Comparison of ENCODE assay signal across 1 cellular context in the genomic region with DNA sequence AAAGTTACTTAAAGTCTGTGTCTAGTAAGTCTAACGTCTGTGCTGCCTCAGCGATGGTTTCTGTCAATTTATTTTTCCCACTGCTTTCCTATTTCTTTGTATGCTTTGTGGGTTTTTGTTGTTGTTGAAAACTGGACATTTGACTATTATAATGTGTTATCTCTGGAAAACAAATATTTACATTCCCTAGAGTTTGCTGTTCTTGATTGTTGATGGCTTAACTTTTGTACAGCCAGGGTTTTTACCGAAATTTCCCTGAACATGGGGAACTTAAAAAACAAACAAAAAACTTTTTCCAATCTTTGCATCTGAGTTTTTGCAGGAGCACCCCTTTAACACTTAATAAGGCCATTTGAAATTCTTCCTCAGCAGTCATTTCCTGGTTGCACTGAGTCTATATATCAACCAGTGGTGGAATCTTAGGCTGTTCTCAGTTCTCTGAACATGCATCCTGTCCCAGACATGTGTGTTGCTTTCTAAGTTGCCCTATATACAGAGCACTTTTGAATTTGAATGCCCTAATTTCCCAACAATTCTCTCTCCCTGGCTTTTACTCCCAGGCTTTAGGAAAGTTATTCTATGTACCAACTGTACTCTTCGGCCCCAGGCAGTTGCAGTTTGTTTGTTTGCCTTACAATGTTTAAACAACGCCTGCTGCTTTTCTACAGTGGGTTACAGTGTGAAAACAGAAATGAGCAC.
TF ChIP-seq lines count a peak whose summit lies in the region.

No MANE protein-coding gene starts in this region.

TF ChIP-seq in GM12878, 131 proteins besides CTCF, POLR2A, EP300 and RAD21:
- TF ChIP-seq ZSCAN29 (IDR thresholded peaks at IDR 0.05), result no peak
- no peak for TF ChIP-seq TCF3 (IDR thresholded peaks at IDR 0.05; ENCODE audit: borderline replicate concordance, insufficient read depth, low read depth, low read length)
- TF ChIP-seq CREB1 (IDR thresholded peaks at IDR 0.05; ENCODE audit: low read depth), result no peak
- no peak for TF ChIP-seq KAT2A (conservative IDR thresholded peaks at IDR 0.05; ENCODE audit: control insufficient read depth, low read depth, low read length)
- no peak for TF ChIP-seq HDAC6 (IDR thresholded peaks at IDR 0.05; ENCODE audit: unreplicated experiment)
- no peak for TF ChIP-seq RUNX3 (IDR thresholded peaks at IDR 0.05; ENCODE audit: low read length)
- no peak for TF ChIP-seq STAT1 (conservative IDR thresholded peaks at IDR 0.05)
- no peak for TF ChIP-seq ESRRA (IDR thresholded peaks at IDR 0.05; ENCODE audit: low read length)
- TF ChIP-seq, protein P1, sequence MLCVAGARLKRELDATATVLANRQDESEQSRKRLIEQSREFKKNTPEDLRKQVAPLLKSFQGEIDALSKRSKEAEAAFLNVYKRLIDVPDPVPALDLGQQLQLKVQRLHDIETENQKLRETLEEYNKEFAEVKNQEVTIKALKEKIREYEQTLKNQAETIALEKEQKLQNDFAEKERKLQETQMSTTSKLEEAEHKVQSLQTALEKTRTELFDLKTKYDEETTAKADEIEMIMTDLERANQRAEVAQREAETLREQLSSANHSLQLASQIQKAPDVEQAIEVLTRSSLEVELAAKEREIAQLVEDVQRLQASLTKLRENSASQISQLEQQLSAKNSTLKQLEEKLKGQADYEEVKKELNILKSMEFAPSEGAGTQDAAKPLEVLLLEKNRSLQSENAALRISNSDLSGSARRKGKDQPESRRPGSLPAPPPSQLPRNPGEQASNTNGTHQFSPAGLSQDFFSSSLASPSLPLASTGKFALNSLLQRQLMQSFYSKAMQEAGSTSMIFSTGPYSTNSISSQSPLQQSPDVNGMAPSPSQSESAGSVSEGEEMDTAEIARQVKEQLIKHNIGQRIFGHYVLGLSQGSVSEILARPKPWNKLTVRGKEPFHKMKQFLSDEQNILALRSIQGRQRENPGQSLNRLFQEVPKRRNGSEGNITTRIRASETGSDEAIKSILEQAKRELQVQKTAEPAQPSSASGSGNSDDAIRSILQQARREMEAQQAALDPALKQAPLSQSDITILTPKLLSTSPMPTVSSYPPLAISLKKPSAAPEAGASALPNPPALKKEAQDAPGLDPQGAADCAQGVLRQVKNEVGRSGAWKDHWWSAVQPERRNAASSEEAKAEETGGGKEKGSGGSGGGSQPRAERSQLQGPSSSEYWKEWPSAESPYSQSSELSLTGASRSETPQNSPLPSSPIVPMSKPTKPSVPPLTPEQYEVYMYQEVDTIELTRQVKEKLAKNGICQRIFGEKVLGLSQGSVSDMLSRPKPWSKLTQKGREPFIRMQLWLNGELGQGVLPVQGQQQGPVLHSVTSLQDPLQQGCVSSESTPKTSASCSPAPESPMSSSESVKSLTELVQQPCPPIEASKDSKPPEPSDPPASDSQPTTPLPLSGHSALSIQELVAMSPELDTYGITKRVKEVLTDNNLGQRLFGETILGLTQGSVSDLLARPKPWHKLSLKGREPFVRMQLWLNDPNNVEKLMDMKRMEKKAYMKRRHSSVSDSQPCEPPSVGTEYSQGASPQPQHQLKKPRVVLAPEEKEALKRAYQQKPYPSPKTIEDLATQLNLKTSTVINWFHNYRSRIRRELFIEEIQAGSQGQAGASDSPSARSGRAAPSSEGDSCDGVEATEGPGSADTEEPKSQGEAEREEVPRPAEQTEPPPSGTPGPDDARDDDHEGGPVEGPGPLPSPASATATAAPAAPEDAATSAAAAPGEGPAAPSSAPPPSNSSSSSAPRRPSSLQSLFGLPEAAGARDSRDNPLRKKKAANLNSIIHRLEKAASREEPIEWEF (IDR thresholded peaks at IDR 0.05; ENCODE audit: insufficient replicate concordance, low read depth, low read length), result no peak
- TF ChIP-seq ZNF207 (IDR thresholded peaks at IDR 0.05; ENCODE audit: borderline replicate concordance), result no peak
- TF ChIP-seq, protein P2, sequence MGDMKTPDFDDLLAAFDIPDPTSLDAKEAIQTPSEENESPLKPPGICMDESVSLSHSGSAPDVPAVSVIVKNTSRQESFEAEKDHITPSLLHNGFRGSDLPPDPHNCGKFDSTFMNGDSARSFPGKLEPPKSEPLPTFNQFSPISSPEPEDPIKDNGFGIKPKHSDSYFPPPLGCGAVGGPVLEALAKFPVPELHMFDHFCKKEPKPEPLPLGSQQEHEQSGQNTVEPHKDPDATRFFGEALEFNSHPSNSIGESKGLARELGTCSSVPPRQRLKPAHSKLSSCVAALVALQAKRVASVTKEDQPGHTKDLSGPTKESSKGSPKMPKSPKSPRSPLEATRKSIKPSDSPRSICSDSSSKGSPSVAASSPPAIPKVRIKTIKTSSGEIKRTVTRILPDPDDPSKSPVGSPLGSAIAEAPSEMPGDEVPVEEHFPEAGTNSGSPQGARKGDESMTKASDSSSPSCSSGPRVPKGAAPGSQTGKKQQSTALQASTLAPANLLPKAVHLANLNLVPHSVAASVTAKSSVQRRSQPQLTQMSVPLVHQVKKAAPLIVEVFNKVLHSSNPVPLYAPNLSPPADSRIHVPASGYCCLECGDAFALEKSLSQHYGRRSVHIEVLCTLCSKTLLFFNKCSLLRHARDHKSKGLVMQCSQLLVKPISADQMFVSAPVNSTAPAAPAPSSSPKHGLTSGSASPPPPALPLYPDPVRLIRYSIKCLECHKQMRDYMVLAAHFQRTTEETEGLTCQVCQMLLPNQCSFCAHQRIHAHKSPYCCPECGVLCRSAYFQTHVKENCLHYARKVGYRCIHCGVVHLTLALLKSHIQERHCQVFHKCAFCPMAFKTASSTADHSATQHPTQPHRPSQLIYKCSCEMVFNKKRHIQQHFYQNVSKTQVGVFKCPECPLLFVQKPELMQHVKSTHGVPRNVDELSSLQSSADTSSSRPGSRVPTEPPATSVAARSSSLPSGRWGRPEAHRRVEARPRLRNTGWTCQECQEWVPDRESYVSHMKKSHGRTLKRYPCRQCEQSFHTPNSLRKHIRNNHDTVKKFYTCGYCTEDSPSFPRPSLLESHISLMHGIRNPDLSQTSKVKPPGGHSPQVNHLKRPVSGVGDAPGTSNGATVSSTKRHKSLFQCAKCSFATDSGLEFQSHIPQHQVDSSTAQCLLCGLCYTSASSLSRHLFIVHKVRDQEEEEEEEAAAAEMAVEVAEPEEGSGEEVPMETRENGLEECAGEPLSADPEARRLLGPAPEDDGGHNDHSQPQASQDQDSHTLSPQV (IDR thresholded peaks at IDR 0.05), result no peak
- no peak for TF ChIP-seq TAF1 (IDR thresholded peaks at IDR 0.05; ENCODE audit: borderline replicate concordance, low read depth, low read length)
- TF ChIP-seq SIN3A (IDR thresholded peaks at IDR 0.05; ENCODE audit: low read depth, low read length), result no peak
- TF ChIP-seq, protein P3, sequence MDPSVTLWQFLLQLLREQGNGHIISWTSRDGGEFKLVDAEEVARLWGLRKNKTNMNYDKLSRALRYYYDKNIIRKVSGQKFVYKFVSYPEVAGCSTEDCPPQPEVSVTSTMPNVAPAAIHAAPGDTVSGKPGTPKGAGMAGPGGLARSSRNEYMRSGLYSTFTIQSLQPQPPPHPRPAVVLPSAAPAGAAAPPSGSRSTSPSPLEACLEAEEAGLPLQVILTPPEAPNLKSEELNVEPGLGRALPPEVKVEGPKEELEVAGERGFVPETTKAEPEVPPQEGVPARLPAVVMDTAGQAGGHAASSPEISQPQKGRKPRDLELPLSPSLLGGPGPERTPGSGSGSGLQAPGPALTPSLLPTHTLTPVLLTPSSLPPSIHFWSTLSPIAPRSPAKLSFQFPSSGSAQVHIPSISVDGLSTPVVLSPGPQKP (IDR thresholded peaks at IDR 0.05; ENCODE audit: low read depth, low read length), result no peak
- TF ChIP-seq, protein P4, sequence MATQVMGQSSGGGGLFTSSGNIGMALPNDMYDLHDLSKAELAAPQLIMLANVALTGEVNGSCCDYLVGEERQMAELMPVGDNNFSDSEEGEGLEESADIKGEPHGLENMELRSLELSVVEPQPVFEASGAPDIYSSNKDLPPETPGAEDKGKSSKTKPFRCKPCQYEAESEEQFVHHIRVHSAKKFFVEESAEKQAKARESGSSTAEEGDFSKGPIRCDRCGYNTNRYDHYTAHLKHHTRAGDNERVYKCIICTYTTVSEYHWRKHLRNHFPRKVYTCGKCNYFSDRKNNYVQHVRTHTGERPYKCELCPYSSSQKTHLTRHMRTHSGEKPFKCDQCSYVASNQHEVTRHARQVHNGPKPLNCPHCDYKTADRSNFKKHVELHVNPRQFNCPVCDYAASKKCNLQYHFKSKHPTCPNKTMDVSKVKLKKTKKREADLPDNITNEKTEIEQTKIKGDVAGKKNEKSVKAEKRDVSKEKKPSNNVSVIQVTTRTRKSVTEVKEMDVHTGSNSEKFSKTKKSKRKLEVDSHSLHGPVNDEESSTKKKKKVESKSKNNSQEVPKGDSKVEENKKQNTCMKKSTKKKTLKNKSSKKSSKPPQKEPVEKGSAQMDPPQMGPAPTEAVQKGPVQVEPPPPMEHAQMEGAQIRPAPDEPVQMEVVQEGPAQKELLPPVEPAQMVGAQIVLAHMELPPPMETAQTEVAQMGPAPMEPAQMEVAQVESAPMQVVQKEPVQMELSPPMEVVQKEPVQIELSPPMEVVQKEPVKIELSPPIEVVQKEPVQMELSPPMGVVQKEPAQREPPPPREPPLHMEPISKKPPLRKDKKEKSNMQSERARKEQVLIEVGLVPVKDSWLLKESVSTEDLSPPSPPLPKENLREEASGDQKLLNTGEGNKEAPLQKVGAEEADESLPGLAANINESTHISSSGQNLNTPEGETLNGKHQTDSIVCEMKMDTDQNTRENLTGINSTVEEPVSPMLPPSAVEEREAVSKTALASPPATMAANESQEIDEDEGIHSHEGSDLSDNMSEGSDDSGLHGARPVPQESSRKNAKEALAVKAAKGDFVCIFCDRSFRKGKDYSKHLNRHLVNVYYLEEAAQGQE (IDR thresholded peaks at IDR 0.05; ENCODE audit: low read depth, low read length), result no peak
- TF ChIP-seq WRNIP1 (IDR thresholded peaks at IDR 0.05; ENCODE audit: borderline replicate concordance, low read depth, low read length), result no peak
- TF ChIP-seq SRF (IDR thresholded peaks at IDR 0.05; ENCODE audit: low read depth in 2 of 2, low read length in 2 of 2), result no peak
TF ChIP-seq in GM12878: peak in this region for 0.
